In genomic region chr21:33514234-33514633, GRCh38 we compare ENCODE assay signal across 18 cellular contexts. TPM values are rescaled to one million over a fixed set of nuclear protein-coding genes. Genes with fewer than 3 reads are reported as not detected.
DNase-seq lines count a peak whose midpoint lies in the region; ATAC-seq and TF ChIP-seq lines count a peak whose summit lies in the region.
"Had no signal": no experiment of that assay in that cellular context is flagged by ENCODE, and none has a peak within 500 bp of the region (broad histone marks: within the 10 kb centered on the region; RNA-seq: fewer than 3 reads in every experiment).

No MANE protein-coding gene starts in this region.

- H3K4me3 ChIP-seq in duodenal mucosa (ENCODE audit: low read depth in 1 of 2, low read length in 2 of 2) (no peak overlapping the region), PC-3 (ENCODE audit: low read length) (no peak overlapping the region)
- H3K4me3 ChIP-seq: gastroesophageal sphincter, prostate gland, SK-N-MC, upper lobe of left lung had no signal

- POLR2A ChIA-PET in PC-3 (lab: Charles Lee; ENCODE audit: unreplicated experiment), result no interaction called here

- CTCF ChIA-PET in activated CD8-positive, alpha-beta memory T cell treated with anti-CD3 and anti-CD28 coated beads, Interleukin-2, amount 10 ng/mL, durations not matched to agents 7 days and 5 days (lab: Charles Lee), result no interaction called here
- CTCF ChIA-PET in PC-3 (lab: Charles Lee), result interaction anchor here (0.9 kb wide), 1 partner anchor 34 kb away, joined by 4 read pairs; the partner anchor contains the start of gene TMEM50B

- peak overlapping the region; percentile 75 for H3K27ac Mint-ChIP-seq in activated CD8-positive, alpha-beta memory T cell treated with anti-CD3 and anti-CD28 coated beads, Interleukin-2, amount 10 ng/mL, durations not matched to agents 7 days and 5 days

- no TSS peak for BruUV-seq in PC-3 (replicated peaks; lab: Mats Ljungman, UMichigan)

- no peak overlapping the region for H3K4me2 ChIP-seq in PC-3 (ENCODE audit: low read length)

- TF ChIP-seq CTCF in PC-3 (conservative IDR thresholded peaks at IDR 0.05; ENCODE audit: low read depth, low read length), result no peak

- peaks cover 51% of the 10 kb centered on the region for H3K36me3 Mint-ChIP-seq in activated CD8-positive, alpha-beta memory T cell treated with anti-CD3 and anti-CD28 coated beads, Interleukin-2, amount 10 ng/mL, durations not matched to agents 7 days and 5 days

- H3K27me3 Mint-ChIP-seq in activated CD8-positive, alpha-beta memory T cell treated with anti-CD3 and anti-CD28 coated beads, Interleukin-2, amount 10 ng/mL, durations not matched to agents 7 days and 5 days, result no peaks in the 10 kb centered on the region
- H3K27me3 Mint-ChIP-seq: naive B cell; stimulated activated naive B cell treated with anti-CD40 and anti-IgM and Interleukin-4, amounts not matched to agents 10 μg/mL and 1 μg/mL and 100 μg/mL, for 72 hours had no signal

- no peak for ATAC-seq in activated CD8-positive, alpha-beta memory T cell treated with anti-CD3 and anti-CD28 coated beads, Interleukin-2, amount 10 ng/mL, durations not matched to agents 7 days and 5 days
- ATAC-seq in PC-3, result no peak
- no peak for ATAC-seq in GM21423 (IDR thresholded peaks at IDR 0.05; ENCODE audit: unreplicated experiment)
- no peak for ATAC-seq in GM21515 (IDR thresholded peaks at IDR 0.05; ENCODE audit: unreplicated experiment)
- ATAC-seq: gastroesophageal sphincter; stimulated activated naive B cell treated with anti-CD40 and anti-IgM and Interleukin-4, amounts not matched to agents 10 μg/mL and 1 μg/mL and 100 μg/mL, for 72 hours had no signal

- no peaks in the 10 kb centered on the region for H3F3A ChIP-seq in PC-3 (ENCODE audit: low read length, unreplicated experiment)

- no peak overlapping the region for H3K9ac ChIP-seq in duodenal mucosa (ENCODE audit: low read depth in 1 of 2, low read length in 2 of 2)
- no peak overlapping the region for H3K9ac ChIP-seq in PC-3 (ENCODE audit: low read length)

- H3K4me3 Mint-ChIP-seq in activated CD8-positive, alpha-beta memory T cell treated with anti-CD3 and anti-CD28 coated beads, Interleukin-2, amount 10 ng/mL, durations not matched to agents 7 days and 5 days, result no peak overlapping the region
- H3K4me3 Mint-ChIP-seq: naive B cell; stimulated activated naive B cell treated with anti-CD40 and anti-IgM and Interleukin-4, amounts not matched to agents 10 μg/mL and 1 μg/mL and 100 μg/mL, for 72 hours had no signal

- intact Hi-C loops in PC-3 (cut with micrococcal nuclease), result no loop called here

- H3K9me3 Mint-ChIP-seq in activated CD8-positive, alpha-beta memory T cell treated with anti-CD3 and anti-CD28 coated beads, Interleukin-2, amount 10 ng/mL, durations not matched to agents 7 days and 5 days (ENCODE audit: low read depth), result no peaks in the 10 kb centered on the region
- H3K9me3 Mint-ChIP-seq: naive B cell; stimulated activated naive B cell treated with anti-CD40 and anti-IgM and Interleukin-4, amounts not matched to agents 10 μg/mL and 1 μg/mL and 100 μg/mL, for 72 hours had no signal

- no peaks in the 10 kb centered on the region for H4K20me1 ChIP-seq in PC-3 (ENCODE audit: low read length)

- H3K27ac ChIP-seq in duodenal mucosa (ENCODE audit: low read depth, low read length) (peak overlapping the region; percentile 7), PC-3 (ENCODE audit: low read length) (no peak overlapping the region)
- H3K27ac ChIP-seq: gastroesophageal sphincter, prostate gland, SK-N-MC had no signal

- peaks cover 50 to 81% of the 10 kb centered on the region in 2 donors for H3K36me3 ChIP-seq in duodenal mucosa (ENCODE audit: control insufficient read depth in 1 of 2, insufficient read depth in 2 of 2, low read length in 2 of 2)
- H3K36me3 ChIP-seq in PC-3 (ENCODE audit: low read depth, low read length), result peaks cover 64% of the 10 kb centered on the region

- no peaks in the 10 kb centered on the region for H3K79me2 ChIP-seq in PC-3 (ENCODE audit: low read length)

- DNase-seq in activated CD8-positive, alpha-beta memory T cell treated with anti-CD3 and anti-CD28 coated beads, Interleukin-2, amount 10 ng/mL, durations not matched to agents 7 days and 5 days, result no peak
- DNase-seq in activated CD8-positive, alpha-beta memory T cell treated with anti-CD3 and anti-CD28 coated beads, Interleukin-2, amount 50 U/mL, for 48 hours, result no peak
- DNase-seq in MV-4-11 (lab: John Stamatoyannopoulos, UW), result peak; percentile 48
- peak; percentile 7 for DNase-seq in renal cortical epithelial cell (ENCODE audit: low read depth)
- DNase-seq in PC-3, result no peak
- DNase-seq: caudate nucleus; EL; naive B cell; NCI-H2081 treated with DMSO at 0.1 percent for 48 hours; NCI-H526 treated with DMSO at 0.1 percent for 48 hours; stimulated activated naive B cell treated with anti-CD40 and anti-IgM and Interleukin-4, amounts not matched to agents 10 μg/mL and 1 μg/mL and 100 μg/mL, for 72 hours; upper lobe of left lung had no signal

- no peak overlapping the region for H2AFZ ChIP-seq in PC-3 (ENCODE audit: low read length)

- H3K9me3 ChIP-seq in duodenal mucosa (ENCODE audit: control insufficient read depth in 1 of 2, low read length in 2 of 2) (no peaks in the 10 kb centered on the region), PC-3 (ENCODE audit: low read length) (no peaks in the 10 kb centered on the region)
- H3K9me3 ChIP-seq: gastroesophageal sphincter, prostate gland, upper lobe of left lung had no signal

- H3K4me1 ChIP-seq in duodenal mucosa (ENCODE audit: control insufficient read depth in 1 of 2, insufficient read depth in 2 of 2, low read length in 2 of 2) (no peaks in the 10 kb centered on the region), PC-3 (ENCODE audit: insufficient read depth, low read length) (no peaks in the 10 kb centered on the region)
- H3K4me1 ChIP-seq: gastroesophageal sphincter, prostate gland had no signal

- peaks cover 15% of the 10 kb centered on the region for H3K4me1 Mint-ChIP-seq in activated CD8-positive, alpha-beta memory T cell treated with anti-CD3 and anti-CD28 coated beads, Interleukin-2, amount 10 ng/mL, durations not matched to agents 7 days and 5 days

- no peaks in the 10 kb centered on the region for H3K9me2 ChIP-seq in PC-3 (replicated peaks; ENCODE audit: low read length)

- H3K27me3 ChIP-seq in duodenal mucosa (ENCODE audit: control insufficient read depth in 1 of 2, insufficient read depth in 2 of 2, low read length in 2 of 2) (no peaks in the 10 kb centered on the region), PC-3 (ENCODE audit: low read length) (no peaks in the 10 kb centered on the region)
- H3K27me3 ChIP-seq: gastroesophageal sphincter, upper lobe of left lung had no signal

RNA-seq across cellular contexts. Expression of gene DNAJC28, which starts 22.7 kb away (rescaled TPM):
- total RNA-seq in activated CD8-positive, alpha-beta memory T cell treated with anti-CD3 and anti-CD28 coated beads, Interleukin-2, amount 10 ng/mL, durations not matched to agents 7 days and 5 days, result under 1 TPM; 0.53 to 0.75 TPM
- total RNA-seq in renal cortical epithelial cell (1.9 and 4.2 TPM in 2 replicates), PC-3 (2014; rRNA removed) (0.29 and 0.44 TPM in 2 replicates)

RNA-seq across cellular contexts. Expression of gene GART, which starts 27.7 kb away (rescaled TPM):
- total RNA-seq in activated CD8-positive, alpha-beta memory T cell treated with anti-CD3 and anti-CD28 coated beads, Interleukin-2, amount 10 ng/mL, durations not matched to agents 7 days and 5 days, result 100 to 1,000 TPM; 135 to 189 TPM
- total RNA-seq in renal cortical epithelial cell (112 and 137 TPM in 2 replicates), PC-3 (2014; rRNA removed) (118 and 142 TPM in 2 replicates)

RNA-seq across cellular contexts. Expression of gene SON, which starts 28.6 kb away (rescaled TPM):
- 100 to 1,000 TPM; 279 to 363 TPM for total RNA-seq in activated CD8-positive, alpha-beta memory T cell treated with anti-CD3 and anti-CD28 coated beads, Interleukin-2, amount 10 ng/mL, durations not matched to agents 7 days and 5 days
- total RNA-seq in renal cortical epithelial cell (114 and 301 TPM in 2 replicates), PC-3 (2014; rRNA removed) (180 and 373 TPM in 2 replicates)

RNA-seq across cellular contexts. Expression of gene TMEM50B, which starts 34.5 kb away (rescaled TPM):
- 10 to 100 TPM; 23.6 to 32.7 TPM for total RNA-seq in activated CD8-positive, alpha-beta memory T cell treated with anti-CD3 and anti-CD28 coated beads, Interleukin-2, amount 10 ng/mL, durations not matched to agents 7 days and 5 days
- total RNA-seq in renal cortical epithelial cell (44.1 and 50.8 TPM in 2 replicates), PC-3 (2014; rRNA removed) (21.5 and 25.5 TPM in 2 replicates)

Comparison
In these comparisons a context has a peak if more than half of its experiments do, and no peak if none do; other contexts are left out.
1. DNase-seq: peak in MV-4-11 (single experiment) and renal cortical epithelial cell (single experiment); none in activated CD8-positive, alpha-beta memory T cell treated with anti-CD3 and anti-CD28 coated beads, Interleukin-2, amount 10 ng/mL, durations not matched to agents 7 days and 5 days (single experiment), activated CD8-positive, alpha-beta memory T cell treated with anti-CD3 and anti-CD28 coated beads, Interleukin-2, amount 50 U/mL, for 48 hours (single experiment) and PC-3 (single experiment).